ENCODE assay signal across 8 cellular contexts in the genomic region with DNA sequence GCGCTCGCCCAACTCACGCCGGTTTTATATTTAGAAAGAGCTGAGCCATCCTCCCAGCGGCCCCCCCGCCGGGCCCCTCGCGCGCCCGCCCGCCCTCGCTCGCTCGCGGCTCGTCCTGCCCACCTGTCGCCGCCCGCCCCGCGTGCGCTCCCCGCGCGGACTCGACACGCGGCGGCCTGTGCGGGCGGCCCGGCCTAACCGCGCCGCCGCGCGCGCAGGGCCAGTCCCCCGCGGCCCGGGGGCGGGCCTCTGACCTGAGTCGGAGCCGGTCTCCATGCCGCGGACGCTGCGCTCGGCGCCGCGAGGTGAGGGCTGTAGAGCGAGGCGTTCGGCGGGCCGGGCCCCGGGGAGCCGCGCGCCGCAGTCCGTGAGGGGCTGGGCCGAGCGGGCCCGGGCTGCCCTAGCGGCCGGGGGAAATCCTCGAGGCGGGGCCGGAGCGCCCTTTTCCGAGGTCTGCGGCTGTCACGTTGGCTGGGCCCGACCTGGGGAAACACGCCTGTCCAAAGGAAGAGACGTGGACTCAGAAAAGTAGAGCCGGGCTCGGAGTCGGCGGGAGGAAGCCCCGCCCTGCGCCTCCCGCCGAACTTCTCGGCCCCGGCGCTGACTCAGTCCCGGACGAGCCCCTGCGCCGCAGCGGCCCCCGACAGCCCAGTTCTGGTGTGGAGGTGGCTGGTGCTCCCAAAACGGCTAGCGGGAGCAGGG. TPM values are rescaled to one million over a fixed set of nuclear protein-coding genes. Genes with fewer than 3 reads are reported as not detected.
DNase-seq lines count a peak whose midpoint lies in the region; ATAC-seq and TF ChIP-seq lines count a peak whose summit lies in the region.

A gene with protein sequence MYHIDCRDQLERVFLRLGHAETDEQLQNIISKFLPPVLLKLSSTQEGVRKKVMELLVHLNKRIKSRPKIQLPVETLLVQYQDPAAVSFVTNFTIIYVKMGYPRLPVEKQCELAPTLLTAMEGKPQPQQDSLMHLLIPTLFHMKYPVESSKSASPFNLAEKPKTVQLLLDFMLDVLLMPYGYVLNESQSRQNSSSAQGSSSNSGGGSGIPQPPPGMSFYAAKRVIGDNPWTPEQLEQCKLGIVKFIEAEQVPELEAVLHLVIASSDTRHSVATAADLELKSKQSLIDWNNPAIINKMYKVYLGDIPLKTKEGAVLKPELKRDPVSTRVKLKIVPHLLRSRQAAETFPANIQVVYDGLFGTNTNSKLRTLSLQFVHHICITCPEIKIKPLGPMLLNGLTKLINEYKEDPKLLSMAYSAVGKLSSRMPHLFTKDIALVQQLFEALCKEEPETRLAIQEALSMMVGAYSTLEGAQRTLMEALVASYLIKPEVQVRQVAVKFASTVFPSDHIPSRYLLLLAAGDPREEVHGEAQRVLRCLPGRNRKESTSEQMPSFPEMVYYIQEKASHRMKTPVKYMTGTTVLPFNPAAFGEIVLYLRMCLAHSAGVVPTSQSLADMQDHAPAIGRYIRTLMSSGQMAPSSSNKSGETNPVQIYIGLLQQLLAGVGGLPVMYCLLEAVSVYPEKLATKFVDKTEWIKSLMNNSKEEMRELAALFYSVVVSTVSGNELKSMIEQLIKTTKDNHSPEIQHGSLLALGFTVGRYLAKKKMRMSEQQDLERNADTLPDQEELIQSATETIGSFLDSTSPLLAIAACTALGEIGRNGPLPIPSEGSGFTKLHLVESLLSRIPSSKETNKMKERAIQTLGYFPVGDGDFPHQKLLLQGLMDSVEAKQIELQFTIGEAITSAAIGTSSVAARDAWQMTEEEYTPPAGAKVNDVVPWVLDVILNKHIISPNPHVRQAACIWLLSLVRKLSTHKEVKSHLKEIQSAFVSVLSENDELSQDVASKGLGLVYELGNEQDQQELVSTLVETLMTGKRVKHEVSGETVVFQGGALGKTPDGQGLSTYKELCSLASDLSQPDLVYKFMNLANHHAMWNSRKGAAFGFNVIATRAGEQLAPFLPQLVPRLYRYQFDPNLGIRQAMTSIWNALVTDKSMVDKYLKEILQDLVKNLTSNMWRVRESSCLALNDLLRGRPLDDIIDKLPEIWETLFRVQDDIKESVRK (N-terminal part only) (minus strand): TSS at position 522 of the 702 bp plus-strand sequence. CDS start 11,465 bp downstream, outside the sequence.

- TF ChIP-seq CTCF in foreskin fibroblast (IDR thresholded peaks at IDR 0.05; ENCODE audit: low read depth, low read length) (no peak), neural crest cell (conservative IDR thresholded peaks at IDR 0.05) (no peak), stomach (IDR thresholded peaks at IDR 0.05) (no peak)

- H3K9me3 ChIP-seq in HUES48 (ENCODE audit: control insufficient read depth, insufficient read depth, low read length) (no peaks in the 10 kb centered on the region), SJCRH30 (replicated peaks) (peaks cover 4% of the 10 kb centered on the region; the same call in 1 of the 2 replicates), stomach (no peaks in the 10 kb centered on the region)

- H3K4me3 ChIP-seq in HUES48 (ENCODE audit: low read depth, low read length) (peak within 1 kb of the TSS; percentile 95), SJCRH30 (peak within 1 kb of the TSS; percentile 98), foreskin fibroblast (ENCODE audit: low read depth in 1 of 2, low read length in 2 of 2) (peak within 1 kb of the TSS; percentile 94 to 95), stomach (peak within 1 kb of the TSS; percentile 70 to 96 (median 87))

- peak within 1 kb of the TSS; percentile 91 for H3K4me3 Mint-ChIP-seq in neural crest cell

- no peaks in the 10 kb centered on the region for H3K36me3 Mint-ChIP-seq in neural crest cell (ENCODE audit: low read depth)

- H3K27me3 ChIP-seq in HUES48 (ENCODE audit: control insufficient read depth, insufficient read depth, low read length) (no peaks in the 10 kb centered on the region), SJCRH30 (no peaks in the 10 kb centered on the region), stomach (no peaks in the 10 kb centered on the region)

- ATAC-seq in GM21423 (IDR thresholded peaks at IDR 0.05; ENCODE audit: unreplicated experiment), result peak; percentile 57

- peak within 1 kb of the TSS; percentile 82 for H3K9ac ChIP-seq in HUES48 (ENCODE audit: low read depth, low read length)

- intact Hi-C loops in stomach (cut with DNase I; ENCODE audit: low total_unique reads), result no loop called here

- WGBS in stomach, 5 donors, result 0 to 1% (median 1%) methylated on average over 17 to 99 of the region's 99 CpGs

- peak within 1 kb of the TSS; percentile 96 for H3K27ac Mint-ChIP-seq in neural crest cell (ENCODE audit: unreplicated experiment)

- peaks cover 12% of the 10 kb centered on the region for H3K4me1 ChIP-seq in HUES48 (ENCODE audit: control insufficient read depth, insufficient read depth, low read length)
- 0 out of 2 replicates have a peak, but pooled peaks cover 3% of the 10 kb centered on the region for H3K4me1 ChIP-seq in SJCRH30
- peaks cover 13 to 39% (median 25%) of the 10 kb centered on the region in 4 donors for H3K4me1 ChIP-seq in stomach

- peaks cover 31% of the 10 kb centered on the region for H3K4me1 Mint-ChIP-seq in neural crest cell

- no peak for TF ChIP-seq POLR2A in stomach (IDR thresholded peaks at IDR 0.05)

- H3K36me3 ChIP-seq in HUES48 (ENCODE audit: control insufficient read depth, insufficient read depth, low read length), result no peaks in the 10 kb centered on the region
- 0 out of 2 replicates have a peak, but pooled peaks cover 3% of the 10 kb centered on the region for H3K36me3 ChIP-seq in SJCRH30
- H3K36me3 ChIP-seq in stomach, result no peaks in the 10 kb centered on the region

- H3K27me3 Mint-ChIP-seq in neural crest cell (ENCODE audit: low read depth), result peaks cover 4% of the 10 kb centered on the region

- no peaks in the 10 kb centered on the region for H3K9me3 Mint-ChIP-seq in neural crest cell

- no peak for TF ChIP-seq EP300 in stomach (IDR thresholded peaks at IDR 0.05)

- H3K27ac ChIP-seq in HUES48 (ENCODE audit: low read depth, low read length), result peak within 1 kb of the TSS; percentile 95
- H3K27ac ChIP-seq in SJCRH30, result peak within 1 kb of the TSS; percentile 91
- peak within 1 kb of the TSS; percentile 97 to 99 (median 98) for H3K27ac ChIP-seq in stomach

- DNase-seq in DMS153 (lab: John Stamatoyannopoulos, UW), result peak; percentile 12
- DNase-seq in SJCRH30, result peak; percentile 88 to 91
- peak; percentile 27 to 51 (median 39) for DNase-seq in activated naive CD4-positive, alpha-beta T cell (lab: John Stamatoyannopoulos, UW)
- DNase-seq in foreskin fibroblast, result peak; percentile 82 to 93
- peak; percentile 62 for DNase-seq in neural crest cell (ENCODE audit: low read depth, low spot score)
- DNase-seq in stomach, result peak; percentile 69

RNA-seq across cellular contexts. Expression of the gene that starts here (rescaled TPM):
- 112 and 123 TPM in 2 replicates for total RNA-seq in SJCRH30 (2014; rRNA removed; shearing (Covaris generic))
- total RNA-seq in neural crest cell, result 86.4 and 101 TPM in 2 replicates
- 100 to 1,000 TPM in 1 of 5 donors, 10 to 100 TPM in 4; 34.5 to 147 (median 77.1) TPM for total RNA-seq in stomach
- 10 to 100 TPM; 13.6 to 17.6 (median 13.8) TPM for polyA plus RNA-seq in stomach

Comparison
In these comparisons a context has a peak if more than half of its experiments do, and no peak if none do; other contexts are left out.
1. Peak in every context shown above with its lines: DNase-seq, ATAC-seq, H3K4me3 ChIP-seq and H3K27ac ChIP-seq.
2. DNase-seq: peak in every context shown above with its lines; median percentile 90 in SJCRH30; 88 in foreskin fibroblast; 69 in stomach; 62 in neural crest cell; 39 in activated naive CD4-positive, alpha-beta T cell; 12 in DMS153.